ENCODE assay signal across 29 cellular contexts in the genomic region with DNA sequence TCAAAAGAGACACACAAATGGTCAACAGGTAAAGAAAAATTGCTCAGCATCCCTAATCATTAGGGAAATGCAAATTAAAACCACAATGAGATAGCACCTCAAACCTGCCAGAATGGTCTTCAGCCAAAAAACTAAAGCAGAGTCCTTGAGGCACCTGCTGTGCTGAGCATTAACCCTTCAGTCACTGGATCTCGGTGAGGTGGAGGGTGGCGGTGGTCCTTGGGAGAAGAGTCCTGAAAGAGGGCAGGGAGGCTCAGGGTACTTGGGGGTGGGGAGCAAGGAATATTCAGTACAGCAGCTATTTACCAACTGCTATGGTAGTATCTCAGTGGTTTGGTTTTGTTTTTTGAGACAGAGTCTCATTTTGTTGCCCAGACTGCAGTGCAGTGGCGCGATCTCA.
"Had no signal": no experiment of that assay in that cellular context is flagged by ENCODE, and none has a peak within 500 bp of the region (broad histone marks: within the 10 kb centered on the region; RNA-seq: fewer than 3 reads in every experiment).

No MANE protein-coding gene starts in this region.

- H3K27me3 ChIP-seq: SJSA1 had no signal

- H3K36me3 ChIP-seq: SJSA1 had no signal

- H3K9me3 Mint-ChIP-seq: activated CD4-positive, alpha-beta T cell treated with anti-CD3 and anti-CD28 coated beads, Interleukin-2, amount 10 ng/mL, durations not matched to agents 7 days and 5 days; activated naive CD4-positive, alpha-beta T cell treated with anti-CD3 and anti-CD28 coated beads, Interleukin-2, amount 10 ng/mL, durations not matched to agents 7 days and 5 days; activated naive CD8-positive, alpha-beta T cell treated with anti-CD3 and anti-CD28 coated beads, Interleukin-2, amount 50 U/mL, for 24 hours; T-helper 1 cell treated with Interleukin-12 subunit alpha and Interleukin-12 subunit beta and Interleukin-4 antibody, amounts not matched to agents 30 μg/mL and 1 μg/mL, for 36 hours; T-helper 2 cell treated with Interferon-gamma antibody and Interleukin-4, amounts not matched to agents 5 μg/mL and 100 μg/mL, for 36 hours had no signal

- H3K27me3 Mint-ChIP-seq: brain had no signal

- FAIRE-seq: bronchial epithelial cell, TTC549 had no signal

- H3K4me3 ChIP-seq: SJSA1 had no signal

- H3K9ac ChIP-seq: SK-N-SH had no signal

- H3K27ac ChIP-seq: SJSA1 had no signal

- H3K27ac Mint-ChIP-seq: activated CD4-positive, alpha-beta T cell treated with anti-CD3 and anti-CD28 coated beads for 36 hours; activated CD4-positive, alpha-beta T cell treated with anti-CD3 and anti-CD28 coated beads, Interleukin-2, amount 10 ng/mL, durations not matched to agents 7 days and 5 days; activated CD8-positive, alpha-beta memory T cell treated with anti-CD3 and anti-CD28 coated beads, Interleukin-2, amount 10 ng/mL, durations not matched to agents 7 days and 5 days; activated naive CD4-positive, alpha-beta T cell treated with anti-CD3 and anti-CD28 coated beads, Interleukin-2, amount 10 ng/mL, durations not matched to agents 7 days and 5 days; activated naive CD8-positive, alpha-beta T cell; activated naive CD8-positive, alpha-beta T cell treated with anti-CD3 and anti-CD28 coated beads, Interleukin-2, amount 50 U/mL, for 24 hours; T-helper 1 cell treated with Interleukin-12 subunit alpha and Interleukin-12 subunit beta and Interleukin-4 antibody, amounts not matched to agents 30 μg/mL and 1 μg/mL, for 36 hours; T-helper 2 cell treated with Interferon-gamma antibody and Interleukin-4, amounts not matched to agents 5 μg/mL and 100 μg/mL, for 36 hours had no signal

- H3K4me1 Mint-ChIP-seq: activated CD4-positive, alpha-beta T cell treated with anti-CD3 and anti-CD28 coated beads for 36 hours; activated CD4-positive, alpha-beta T cell treated with anti-CD3 and anti-CD28 coated beads, Interleukin-2, amount 10 ng/mL, durations not matched to agents 7 days and 5 days; activated CD8-positive, alpha-beta memory T cell treated with anti-CD3 and anti-CD28 coated beads, Interleukin-2, amount 10 ng/mL, durations not matched to agents 7 days and 5 days; activated naive CD4-positive, alpha-beta T cell treated with anti-CD3 and anti-CD28 coated beads, Interleukin-2, amount 10 ng/mL, durations not matched to agents 7 days and 5 days; activated naive CD8-positive, alpha-beta T cell treated with anti-CD3 and anti-CD28 coated beads, Interleukin-2, amount 50 U/mL, for 24 hours had no signal

- H3K9me3 ChIP-seq: SJSA1, SK-N-SH had no signal

- DNase-seq: activated CD4-positive, alpha-beta T cell treated with anti-CD3 and anti-CD28 coated beads for 36 hours; activated CD4-positive, alpha-beta T cell treated with anti-CD3 and anti-CD28 coated beads, Interleukin-2, amount 10 ng/mL, durations not matched to agents 7 days and 5 days; activated CD4-positive, alpha-beta T cell treated with anti-CD3 and anti-CD28 coated beads, Interleukin-2, amount 50 U/mL, for 48 hours; activated CD8-positive, alpha-beta memory T cell treated with anti-CD3 and anti-CD28 coated beads for 24 hours; activated CD8-positive, alpha-beta memory T cell treated with anti-CD3 and anti-CD28 coated beads, Interleukin-2, amount 10 ng/mL, durations not matched to agents 7 days and 5 days; activated CD8-positive, alpha-beta memory T cell treated with anti-CD3 and anti-CD28 coated beads, Interleukin-2, amount 50 U/mL, for 48 hours; activated effector memory CD4-positive, alpha-beta T cell treated with Interleukin-2 at 50 U/mL for 16 hours; activated naive CD4-positive, alpha-beta T cell treated with anti-CD3 and anti-CD28 coated beads, Interleukin-2, amount 10 ng/mL, durations not matched to agents 7 days and 5 days; activated naive CD8-positive, alpha-beta T cell treated with anti-CD3 and anti-CD28 coated beads, Interleukin-2, amount 50 U/mL, for 24 hours; activated T-cell treated with anti-CD3 and anti-CD28 coated beads, Interleukin-2, amount 50 U/mL, for 48 hours; anterior cingulate cortex; NCI-H1048; NCI-H1105 treated with DMSO at 0.1 percent for 48 hours; NCI-H1694; NCI-H1930; NCI-H2081 treated with DMSO at 0.1 percent for 48 hours; NCI-H226; NCI-H446 treated with DMSO at 0.1 percent for 48 hours; OCI-M1; SHP77; SK-N-SH had no signal

- H3K4me3 Mint-ChIP-seq: activated CD4-positive, alpha-beta T cell treated with anti-CD3 and anti-CD28 coated beads for 36 hours; activated CD4-positive, alpha-beta T cell treated with anti-CD3 and anti-CD28 coated beads, Interleukin-2, amount 10 ng/mL, durations not matched to agents 7 days and 5 days; activated CD8-positive, alpha-beta memory T cell treated with anti-CD3 and anti-CD28 coated beads, Interleukin-2, amount 10 ng/mL, durations not matched to agents 7 days and 5 days; activated naive CD4-positive, alpha-beta T cell treated with anti-CD3 and anti-CD28 coated beads, Interleukin-2, amount 10 ng/mL, durations not matched to agents 7 days and 5 days; activated naive CD8-positive, alpha-beta T cell; activated naive CD8-positive, alpha-beta T cell treated with anti-CD3 and anti-CD28 coated beads, Interleukin-2, amount 50 U/mL, for 24 hours; T-helper 1 cell treated with Interleukin-12 subunit alpha and Interleukin-12 subunit beta and Interleukin-4 antibody, amounts not matched to agents 30 μg/mL and 1 μg/mL, for 36 hours; T-helper 2 cell treated with Interferon-gamma antibody and Interleukin-4, amounts not matched to agents 5 μg/mL and 100 μg/mL, for 36 hours had no signal

- H3K36me3 Mint-ChIP-seq: activated CD8-positive, alpha-beta memory T cell treated with anti-CD3 and anti-CD28 coated beads, Interleukin-2, amount 10 ng/mL, durations not matched to agents 7 days and 5 days; activated naive CD4-positive, alpha-beta T cell treated with anti-CD3 and anti-CD28 coated beads, Interleukin-2, amount 10 ng/mL, durations not matched to agents 7 days and 5 days; activated naive CD8-positive, alpha-beta T cell had no signal

- H3K4me2 ChIP-seq: SK-N-SH had no signal

- H3K9me2 ChIP-seq: SK-N-SH had no signal

- ATAC-seq: activated CD4-positive, alpha-beta T cell treated with anti-CD3 and anti-CD28 coated beads for 36 hours; activated CD4-positive, CD25-positive, alpha-beta regulatory T cell treated with anti-CD3 and anti-CD28 coated beads, Interleukin-2, amount 50 U/mL, for 24 hours; activated CD8-positive, alpha-beta memory T cell treated with anti-CD3 and anti-CD28 coated beads, Interleukin-2, amount 10 ng/mL, durations not matched to agents 7 days and 5 days; activated naive CD8-positive, alpha-beta T cell treated with anti-CD3 and anti-CD28 coated beads, Interleukin-2, amount 50 U/mL, for 24 hours had no signal
